ENCODE assay signal across 35 cellular contexts in the genomic region with DNA sequence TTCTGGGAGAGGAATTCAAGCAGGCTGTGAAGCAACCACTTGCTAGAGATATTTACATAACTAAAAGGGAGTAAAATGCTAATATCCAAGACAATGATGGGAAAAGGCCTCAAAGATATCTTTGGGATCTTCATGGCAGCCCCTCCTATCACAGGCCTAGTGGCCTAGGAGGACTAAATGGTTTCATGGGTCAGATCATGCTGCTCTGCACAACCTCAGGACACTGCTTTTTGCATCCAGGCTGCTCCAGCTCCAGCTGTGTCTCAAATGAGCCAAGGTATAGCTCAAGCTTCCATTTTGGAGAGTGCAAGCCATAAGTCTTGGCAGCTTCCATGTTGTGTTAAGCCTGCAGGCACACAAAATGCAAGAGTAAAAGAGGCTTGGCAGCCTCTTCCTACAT.
"Had no signal": no experiment of that assay in that cellular context is flagged by ENCODE, and none has a peak within 500 bp of the region (broad histone marks: within the 10 kb centered on the region; RNA-seq: fewer than 3 reads in every experiment).

No MANE protein-coding gene starts in this region.

- ATAC-seq: activated CD8-positive, alpha-beta T cell treated with anti-CD3 and anti-CD28 coated beads for 36 hours; activated T-cell treated with anti-CD3 and anti-CD28 coated beads, Interleukin-2, amount 50 U/mL, for 72 hours; activated T-helper 17 cell treated with anti-CD3 and anti-CD28 coated beads, Interleukin-2, amount 50 U/mL, for 72 hours; Right ventricle myocardium inferior; SK-N-SH treated with all-trans-retinoic acid at 6 μM for 48 hours had no signal

- H3K4me1 ChIP-seq: ascending aorta had no signal

- H3K4me3 ChIP-seq: ascending aorta, cardiac muscle cell, MG63, PC-9 had no signal

- H3K4me2 ChIP-seq: PC-9 had no signal

- H3K27ac ChIP-seq: ascending aorta, cardiac muscle cell, PC-9, RWPE1, VCaP had no signal

- H3K27me3 ChIP-seq: ascending aorta, cardiac muscle cell, MG63 had no signal

- H3K9me3 ChIP-seq: MG63 had no signal

- DNase-seq: activated CD4-positive, alpha-beta T cell treated with anti-CD3 and anti-CD28 coated beads for 1 hour; activated CD4-positive, alpha-beta T cell treated with anti-CD3 and anti-CD28 coated beads for 48 hours; activated CD4-positive, CD25-positive, alpha-beta regulatory T cell; activated CD8-positive, alpha-beta T cell treated with anti-CD3 and anti-CD28 coated beads for 36 hours; activated effector memory CD4-positive, alpha-beta T cell treated with anti-CD3 and anti-CD28 coated beads, Interleukin-2, amount 50 U/mL, for 16 hours; activated naive CD4-positive, alpha-beta T cell; activated naive CD4-positive, alpha-beta T cell treated with anti-CD3 and anti-CD28 coated beads, Interleukin-2, amount 50 U/mL, for 16 hours; activated naive CD8-positive, alpha-beta T cell treated with anti-CD3 and anti-CD28 coated beads for 36 hours; activated T-cell treated with anti-CD3 and anti-CD28 coated beads, Interleukin-2, amount 50 U/mL, for 1 hour; activated T-cell treated with anti-CD3 and anti-CD28 coated beads, Interleukin-2, amount 50 U/mL, for 72 hours; amygdala; Kasumi-1; MG63; NCI-H1048; NCI-H1105 treated with DMSO at 0.1 percent for 48 hours; NCI-H1436; NCI-H1694; NCI-H1930; NCI-H2081 treated with DMSO at 0.1 percent for 48 hours; NCI-H345; NCI-H524 treated with DMSO at 0.1 percent for 48 hours; PC-9; SIG-M5; SW 1271; T-helper 1 cell; T-helper 2 cell; T-helper 9 cell had no signal

- FAIRE-seq: RCC 7860 had no signal

- H3K36me3 ChIP-seq: ascending aorta, cardiac muscle cell, MG63 had no signal
